Comparison of ENCODE assay signal across 10 cellular contexts in genomic region chr12:114685320-114685781, GRCh38. TPM values are rescaled to one million over a fixed set of nuclear protein-coding genes. Genes with fewer than 3 reads are reported as not detected.
A peak's percentile ranks its signal among the peaks of the same experiment; 100 is the strongest.
DNase-seq lines count a peak whose midpoint lies in the region; ATAC-seq, FAIRE-seq and TF ChIP-seq lines count a peak whose summit lies in the region.
"Had no signal": no experiment of that assay in that cellular context is flagged by ENCODE, and none has a peak within 500 bp of the region (broad histone marks: within the 10 kb centered on the region; RNA-seq: fewer than 3 reads in every experiment).

No MANE protein-coding gene starts in this region.

- peaks cover 27% of the 10 kb centered on the region for H3F3A ChIP-seq in smooth muscle cell (ENCODE audit: low read depth)

- H3K27ac Mint-ChIP-seq in T-helper 1 cell treated with Interleukin-12 subunit alpha and Interleukin-12 subunit beta and Interleukin-4 antibody, amounts not matched to agents 30 μg/mL and 1 μg/mL, for 36 hours: peak overlapping the region; percentile 31

- H3K4me3 Mint-ChIP-seq in T-helper 1 cell treated with Interleukin-12 subunit alpha and Interleukin-12 subunit beta and Interleukin-4 antibody, amounts not matched to agents 30 μg/mL and 1 μg/mL, for 36 hours: no peak overlapping the region

- peaks cover 69% of the 10 kb centered on the region for H3K79me2 ChIP-seq in smooth muscle cell (ENCODE audit: low read depth)

- no peaks in the 10 kb centered on the region for H3K36me3 ChIP-seq in iPS-15b (ENCODE audit: control insufficient read depth, insufficient read depth, low read length)
- H3K36me3 ChIP-seq in smooth muscle cell (ENCODE audit: low read depth): no peaks in the 10 kb centered on the region

- no peak for FAIRE-seq in RCC 7860 (lab: Jason Lieb, UNC)

- DNase-seq in T-helper 1 cell (no peak), smooth muscle cell (lab: John Stamatoyannopoulos, UW; ENCODE audit: unreplicated experiment) (no peak), RCC 7860 (ENCODE audit: low spot score) (no peak)
- DNase-seq: ACHN; activated T-cell treated with anti-CD3 and anti-CD28 coated beads, Interleukin-2, amount 50 U/mL, for 1 hour had no signal

- peak overlapping the region; percentile 89 for H3K4me2 ChIP-seq in smooth muscle cell

- peaks cover 9% of the 10 kb centered on the region for H3K4me1 Mint-ChIP-seq in T-helper 1 cell treated with Interleukin-12 subunit alpha and Interleukin-12 subunit beta and Interleukin-4 antibody, amounts not matched to agents 30 μg/mL and 1 μg/mL, for 36 hours (ENCODE audit: low read depth)

- TF ChIP-seq CTCF in VCaP (conservative IDR thresholded peaks at IDR 0.05) (no peak), smooth muscle cell (IDR thresholded peaks at IDR 0.05; ENCODE audit: borderline replicate concordance, insufficient read depth, poor library complexity, severe bottlenecking) (no peak)

- H4K20me1 ChIP-seq in smooth muscle cell (ENCODE audit: low read depth): peaks cover 35% of the 10 kb centered on the region

- H3K27ac ChIP-seq in VCaP (peak overlapping the region; percentile 97), smooth muscle cell (ENCODE audit: low read depth) (peak overlapping the region; percentile 99)

- H3K4me1 ChIP-seq in iPS-15b (ENCODE audit: control insufficient read depth, insufficient read depth, low read length) (peaks cover 3% of the 10 kb centered on the region), smooth muscle cell (ENCODE audit: low read depth) (peaks cover 32% of the 10 kb centered on the region)

- H3K4me3 ChIP-seq in iPS-15b (ENCODE audit: low read depth, low read length) (peak overlapping the region; percentile 48), smooth muscle cell (peak overlapping the region; percentile 88)

- peaks cover 97% of the 10 kb centered on the region for H3K27me3 Mint-ChIP-seq in T-helper 1 cell treated with Interleukin-12 subunit alpha and Interleukin-12 subunit beta and Interleukin-4 antibody, amounts not matched to agents 30 μg/mL and 1 μg/mL, for 36 hours (ENCODE audit: low read depth)

- peaks cover 91% of the 10 kb centered on the region for H3K27me3 ChIP-seq in iPS-15b (ENCODE audit: control insufficient read depth, insufficient read depth, low read length)
- H3K27me3 ChIP-seq in smooth muscle cell (ENCODE audit: low read depth): no peaks in the 10 kb centered on the region

- no peaks in the 10 kb centered on the region for H3K9me3 ChIP-seq in iPS-15b (ENCODE audit: control insufficient read depth, insufficient read depth, low read length)
- H3K9me3 ChIP-seq in smooth muscle cell (replicated peaks; ENCODE audit: low read depth): no peaks in the 10 kb centered on the region

- WGBS in smooth muscle cell (ENCODE audit: low lambda C conversion rate): 3% methylated on average over 25 of the region's 25 CpGs

- peaks cover 10% of the 10 kb centered on the region for H3K36me3 Mint-ChIP-seq in T-helper 1 cell treated with Interleukin-12 subunit alpha and Interleukin-12 subunit beta and Interleukin-4 antibody, amounts not matched to agents 30 μg/mL and 1 μg/mL, for 36 hours (ENCODE audit: low read depth)

- ATAC-seq in HG02840 (IDR thresholded peaks at IDR 0.05; ENCODE audit: low FRiP score, unreplicated experiment) (no peak), HG02970 (IDR thresholded peaks at IDR 0.05; ENCODE audit: low FRiP score, unreplicated experiment) (no peak)

- peak overlapping the region; percentile 79 for H2AFZ ChIP-seq in smooth muscle cell (ENCODE audit: low read depth)

- no peaks in the 10 kb centered on the region for H3K9me3 Mint-ChIP-seq in T-helper 1 cell treated with Interleukin-12 subunit alpha and Interleukin-12 subunit beta and Interleukin-4 antibody, amounts not matched to agents 30 μg/mL and 1 μg/mL, for 36 hours

- H3K9ac ChIP-seq in iPS-15b (ENCODE audit: low read depth, low read length): no peak overlapping the region
- H3K9ac ChIP-seq in smooth muscle cell (ENCODE audit: low read depth): peak overlapping the region; percentile 59

RNA-seq across cellular contexts. Expression of gene TBX3, which starts 1.4 kb away (rescaled TPM):
- 100 and 104 TPM in 2 replicates for total RNA-seq in smooth muscle cell
- 100 and 110 TPM in 2 replicates for polyA plus RNA-seq in smooth muscle cell
